17 cellular contexts compared by ENCODE assay signal in the genomic region with DNA sequence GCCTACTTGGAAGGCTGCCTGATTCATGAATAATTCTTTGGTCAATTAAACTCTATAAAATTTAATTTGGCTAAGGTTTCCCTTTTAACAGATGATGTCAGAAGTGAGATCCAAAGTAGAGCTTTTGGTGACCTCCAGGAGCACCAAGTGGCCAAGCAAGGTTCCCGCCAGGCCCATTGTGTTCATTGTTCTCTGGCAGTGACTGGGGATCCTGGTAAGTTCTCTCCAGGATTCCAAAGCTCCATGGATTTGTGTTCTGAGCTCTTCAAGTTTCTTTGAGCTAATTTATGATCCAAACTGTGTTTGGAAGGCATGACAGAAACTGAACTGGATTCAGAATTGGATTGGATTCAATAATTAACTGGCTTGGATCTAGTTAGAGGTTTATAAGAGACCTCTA.
A peak's percentile ranks its signal among the peaks of the same experiment; 100 is the strongest.
DNase-seq lines count a peak whose midpoint lies in the region; ATAC-seq and TF ChIP-seq lines count a peak whose summit lies in the region.
"Had no signal": no experiment of that assay in that cellular context is flagged by ENCODE, and none has a peak within 500 bp of the region (broad histone marks: within the 10 kb centered on the region; RNA-seq: fewer than 3 reads in every experiment).

No MANE protein-coding gene starts in this region.

- no peaks in the 10 kb centered on the region for H3K4me1 ChIP-seq in left ventricle myocardium inferior
- peaks cover 1% of the 10 kb centered on the region for H3K4me1 ChIP-seq in mesenchymal stem cell (ENCODE audit: control insufficient read depth, insufficient read depth, low read depth, low read length)
- H3K4me1 ChIP-seq: A549 had no signal

- no peak overlapping the region for H4K91ac ChIP-seq in mesenchymal stem cell (ENCODE audit: low read length)

- H3K4me3 ChIP-seq in left ventricle myocardium inferior (no peak overlapping the region), mesenchymal stem cell (ENCODE audit: insufficient read depth in 1 of 2, low read depth in 1 of 2, low read length in 2 of 2) (no peak overlapping the region)
- H3K4me3 ChIP-seq: A549, HAP-1 had no signal

- H3K36me3 ChIP-seq in left ventricle myocardium inferior, result no peaks in the 10 kb centered on the region
- no peaks in the 10 kb centered on the region for H3K36me3 ChIP-seq in mesenchymal stem cell (ENCODE audit: control insufficient read depth in 1 of 2, insufficient read depth in 2 of 2, low read depth in 1 of 2, low read length in 2 of 2)
- H3K36me3 ChIP-seq: HAP-1 had no signal

- intact Hi-C loops in Right ventricle myocardium inferior (cut with DNase I) (no loop called here), left ventricle myocardium inferior (cut with micrococcal nuclease) (no loop called here)

- WGBS in mesenchymal stem cell, result 89% methylated on average over 1 of the region's 1 CpG

- H3K4me2 ChIP-seq in mesenchymal stem cell (ENCODE audit: low read length, poor library complexity, severe bottlenecking), result no peak overlapping the region
- H3K4me2 ChIP-seq: A549 had no signal

- H3K27me3 ChIP-seq in left ventricle myocardium inferior (ENCODE audit: low read depth), result peaks cover 6% of the 10 kb centered on the region
- peaks cover 3 to 11% of the 10 kb centered on the region in 2 experiments for H3K27me3 ChIP-seq in mesenchymal stem cell (ENCODE audit: control insufficient read depth in 1 of 2, insufficient read depth in 1 of 2, low read length in 2 of 2)

- H2BK15ac ChIP-seq in mesenchymal stem cell (ENCODE audit: low read depth, poor library complexity, severe bottlenecking), result no peak overlapping the region

- H3K9ac ChIP-seq in mesenchymal stem cell (ENCODE audit: low read length), result no peak overlapping the region

- no peak for TF ChIP-seq CTCF in left ventricle myocardium inferior (IDR thresholded peaks at IDR 0.05; ENCODE audit: borderline replicate concordance)

- H2BK12ac ChIP-seq in mesenchymal stem cell (ENCODE audit: low read length in 2 of 2), result no peak overlapping the region

- no peak overlapping the region for H3K18ac ChIP-seq in mesenchymal stem cell (ENCODE audit: low read depth in 1 of 2, low read length in 2 of 2)

- no peak overlapping the region for H2AFZ ChIP-seq in mesenchymal stem cell (ENCODE audit: low read depth, low read length)

- H3K27ac ChIP-seq in left ventricle myocardium inferior (replicated peaks) (no peak overlapping the region), mesenchymal stem cell (ENCODE audit: low read length, poor library complexity, severe bottlenecking) (no peak overlapping the region)
- H3K27ac ChIP-seq: A549 had no signal

- no peak overlapping the region for H3K14ac ChIP-seq in mesenchymal stem cell (ENCODE audit: low read length in 2 of 2)

- H3K4ac ChIP-seq in mesenchymal stem cell (ENCODE audit: low read depth in 1 of 2, low read length in 2 of 2), result no peak overlapping the region

- H2BK120ac ChIP-seq in mesenchymal stem cell (ENCODE audit: low read depth, low read length), result no peak overlapping the region

- no peaks in the 10 kb centered on the region for H3K79me1 ChIP-seq in mesenchymal stem cell (replicated peaks; ENCODE audit: low read length, poor library complexity, severe bottlenecking)

- no peak overlapping the region for H3K23ac ChIP-seq in mesenchymal stem cell (ENCODE audit: low read length in 2 of 2)

- H3K9me3 ChIP-seq in left ventricle myocardium inferior (replicated peaks) (no peaks in the 10 kb centered on the region), mesenchymal stem cell (ENCODE audit: control insufficient read depth, low read length) (no peaks in the 10 kb centered on the region)
- H3K9me3 ChIP-seq: A549, HAP-1 had no signal

- no peak for DNase-seq in Right ventricle myocardium inferior (ENCODE audit: missing footprints)
- no peak for DNase-seq in left ventricle myocardium inferior
- DNase-seq in NCI-H446 treated with DMSO at 0.1 percent for 48 hours (lab: John Stamatoyannopoulos, UW), result peak; percentile 33
- peak; percentile 35 for DNase-seq in medulla oblongata (ENCODE audit: extremely low spot score)
- no peak for DNase-seq in mesenchymal stem cell
- DNase-seq: 8988T; Calu3; CD4-positive, alpha-beta memory T cell; COR-L47; DMS53; DMS79 treated with DMSO at 0.1 percent for 48 hours; GF-D8; GOT3; HFFc6 had no signal

- H2BK5ac ChIP-seq in mesenchymal stem cell (ENCODE audit: low read depth, low read length, poor library complexity, severe bottlenecking), result no peak overlapping the region

- no peak overlapping the region for H2AK5ac ChIP-seq in mesenchymal stem cell (ENCODE audit: low read length, severe bottlenecking)

- ATAC-seq in Right ventricle myocardium inferior (peak; percentile 71), esophagus mucosa (no peak)
- ATAC-seq: A549 had no signal

- no peak overlapping the region for H4K8ac ChIP-seq in mesenchymal stem cell (ENCODE audit: low read length)

Comparison
In these comparisons a context has a peak if more than half of its experiments do, and no peak if none do; other contexts are left out.
1. DNase-seq: peak in NCI-H446 treated with DMSO at 0.1 percent for 48 hours (single experiment) and medulla oblongata (single experiment); none in Right ventricle myocardium inferior (single experiment), left ventricle myocardium inferior (single experiment) and mesenchymal stem cell (single experiment).